Comparison of ENCODE assay signal across 8 cellular contexts in the genomic region with DNA sequence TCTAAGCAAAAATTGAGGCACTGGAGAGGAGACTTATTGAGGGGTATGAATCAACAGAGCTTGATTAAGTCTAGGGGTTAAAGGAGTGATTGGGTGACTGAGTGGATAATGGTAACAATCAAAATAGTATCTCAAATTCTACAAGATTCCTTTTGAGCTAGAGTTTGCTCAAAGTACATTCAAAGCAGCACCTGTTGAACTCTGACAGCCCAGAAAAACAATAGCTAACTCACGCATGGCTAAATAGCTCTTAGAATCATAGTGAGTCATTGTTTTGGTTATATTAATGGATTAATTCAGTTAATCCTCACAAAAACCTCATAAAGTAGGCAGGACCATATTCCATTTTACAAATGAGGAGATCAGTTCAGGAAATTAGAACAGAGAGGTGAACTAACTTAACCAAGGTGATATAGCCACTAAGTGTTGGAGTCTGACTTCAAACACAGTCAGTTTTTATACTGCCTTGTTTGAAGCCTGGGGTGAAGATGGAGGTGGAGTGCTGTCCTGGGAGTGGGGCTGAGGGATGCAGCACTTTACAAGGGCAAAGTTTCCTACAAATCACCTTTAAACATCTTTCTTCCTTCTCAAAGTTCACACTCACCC. TPM values are rescaled to one million over a fixed set of nuclear protein-coding genes. Genes with fewer than 3 reads are reported as not detected.
DNase-seq lines count a peak whose midpoint lies in the region; ATAC-seq and TF ChIP-seq lines count a peak whose summit lies in the region.

No MANE protein-coding gene starts in this region.

- H2BK5ac ChIP-seq in trophoblast cell (ENCODE audit: low read depth, low read length, poor library complexity) = no peak overlapping the region

- peak overlapping the region; percentile 18 for H3K4me2 ChIP-seq in trophoblast cell (ENCODE audit: low read length)

- H4K91ac ChIP-seq in trophoblast cell (ENCODE audit: low read depth, low read length) = no peak overlapping the region

- H3K4ac ChIP-seq in trophoblast cell (ENCODE audit: low read depth, low read length) = no peak overlapping the region

- peaks cover 4% of the 10 kb centered on the region for H3K79me1 ChIP-seq in trophoblast cell (ENCODE audit: low read length)

- WGBS in trophoblast cell (ENCODE audit: extremely low coverage, insufficient coverage, insufficient read length) = no CpG with 5 or more reads among the region's 1 CpG

- peak; percentile 45 to 56 for ATAC-seq in activated T-cell treated with anti-CD3 and anti-CD28 coated beads, Interleukin-2, amount 50 U/mL, for 4 hours
- ATAC-seq in HG03039 (IDR thresholded peaks at IDR 0.05; ENCODE audit: unreplicated experiment) = peak; percentile 42

- no peak overlapping the region for H2AFZ ChIP-seq in trophoblast cell (ENCODE audit: insufficient read depth, low read length, poor library complexity)

- peak overlapping the region; percentile 15 for H3K14ac ChIP-seq in trophoblast cell (ENCODE audit: low read length)

- H3K4me1 ChIP-seq in trophoblast cell (ENCODE audit: control insufficient read depth in 1 of 2, insufficient read depth in 2 of 2, low read length in 2 of 2) = peaks cover 4% of the 10 kb centered on the region in 2 experiments

- peak overlapping the region; percentile 74 for H4K8ac ChIP-seq in trophoblast cell (ENCODE audit: low read depth, low read length)

- CTCF ChIA-PET in activated CD4-positive, alpha-beta memory T cell treated with anti-CD3 and anti-CD28 coated beads for 36 hours (lab: Charles Lee) = interaction anchor here (0.6 to 1.0 kb wide), 3 partner anchors 22 to 107 kb away, joined by 3 read pairs; no protein-coding TSS in a partner anchor
- CTCF ChIA-PET in RWPE1 (lab: Yijun Ruan, JAX) = interaction anchor here (0.7 kb wide), 1 partner anchor 407 kb away, joined by 5 read pairs; no protein-coding TSS in a partner anchor

- H3K27me3 Mint-ChIP-seq in activated T-cell treated with anti-CD3 and anti-CD28 coated beads, Interleukin-2, amount 50 U/mL, for 4 hours (ENCODE audit: low read depth) = no peaks in the 10 kb centered on the region
- H3K27me3 Mint-ChIP-seq in activated CD4-positive, alpha-beta memory T cell treated with anti-CD3 and anti-CD28 coated beads for 36 hours = no peaks in the 10 kb centered on the region

- intact Hi-C loops in activated CD4-positive, alpha-beta memory T cell treated with anti-CD3 and anti-CD28 coated beads for 36 hours (cut with micrococcal nuclease) = loop anchor here (1.0 kb wide), 1 partner anchor 36 kb away; a partner anchor contains a TSS

- H3K4me3 Mint-ChIP-seq in activated T-cell treated with anti-CD3 and anti-CD28 coated beads, Interleukin-2, amount 50 U/mL, for 4 hours = peak overlapping the region; percentile 60
- H3K4me3 Mint-ChIP-seq in activated CD4-positive, alpha-beta memory T cell treated with anti-CD3 and anti-CD28 coated beads for 36 hours = peak overlapping the region; percentile 60

- peak overlapping the region; percentile 72 for H3K27ac ChIP-seq in trophoblast cell (ENCODE audit: low read depth, low read length)
- H3K27ac ChIP-seq in RWPE1 = no peak overlapping the region

- no peaks in the 10 kb centered on the region for H3K27me3 ChIP-seq in trophoblast cell (ENCODE audit: insufficient read depth, low read length)

- H3K23ac ChIP-seq in trophoblast cell (ENCODE audit: low read length) = peak overlapping the region; percentile 25

- H3K4me3 ChIP-seq in trophoblast cell (ENCODE audit: low read depth, low read length) = no peak overlapping the region

- peak overlapping the region; percentile 10 for H3K18ac ChIP-seq in trophoblast cell (ENCODE audit: low read length)

- no peaks in the 10 kb centered on the region for H3K36me3 ChIP-seq in trophoblast cell (ENCODE audit: control insufficient read depth in 1 of 2, insufficient read depth in 2 of 2, low read length in 2 of 2)

- peaks cover 24% of the 10 kb centered on the region for H3K4me1 Mint-ChIP-seq in activated T-cell treated with anti-CD3 and anti-CD28 coated beads, Interleukin-2, amount 50 U/mL, for 4 hours (ENCODE audit: low read depth)
- H3K4me1 Mint-ChIP-seq in activated CD4-positive, alpha-beta memory T cell treated with anti-CD3 and anti-CD28 coated beads for 36 hours (ENCODE audit: low read depth) = peaks cover 20% of the 10 kb centered on the region

- peaks cover 2% of the 10 kb centered on the region for H3K79me2 ChIP-seq in trophoblast cell (ENCODE audit: control insufficient read depth, insufficient read depth, low read length, poor library complexity)

- H3K9me3 Mint-ChIP-seq in activated T-cell treated with anti-CD3 and anti-CD28 coated beads, Interleukin-2, amount 50 U/mL, for 4 hours = no peaks in the 10 kb centered on the region
- H3K9me3 Mint-ChIP-seq in activated CD4-positive, alpha-beta memory T cell treated with anti-CD3 and anti-CD28 coated beads for 36 hours = no peaks in the 10 kb centered on the region

- H3K27ac Mint-ChIP-seq in activated CD4-positive, alpha-beta memory T cell treated with anti-CD3 and anti-CD28 coated beads for 36 hours = peak overlapping the region; percentile 77

- peak overlapping the region; percentile 9 for H2BK12ac ChIP-seq in trophoblast cell (ENCODE audit: low read length)

- no peak overlapping the region for H2BK120ac ChIP-seq in trophoblast cell (ENCODE audit: insufficient read depth, low read length, poor library complexity)

- no peak for DNase-seq in activated T-cell treated with anti-CD3 and anti-CD28 coated beads, Interleukin-2, amount 50 U/mL, for 4 hours
- no peak for DNase-seq in activated T-cell treated with anti-CD3 and anti-CD28 coated beads, Interleukin-2, amount 50 U/mL, for 48 hours
- no peak for DNase-seq in activated CD4-positive, alpha-beta memory T cell treated with anti-CD3 and anti-CD28 coated beads for 36 hours
- DNase-seq in trophoblast cell = no peak
- DNase-seq in NCI-H345 (lab: John Stamatoyannopoulos, UW) = no peak
- no peak for DNase-seq in cortex of kidney (lab: John Stamatoyannopoulos, UW)
- no peak for DNase-seq in RWPE1 (ENCODE audit: low spot score)

- TF ChIP-seq CTCF in RWPE1 (conservative IDR thresholded peaks at IDR 0.05; ENCODE audit: low read depth) = no peak

- H3K9me3 ChIP-seq in trophoblast cell (ENCODE audit: insufficient read depth, low read depth, low read length) = no peaks in the 10 kb centered on the region

- H4K12ac ChIP-seq in trophoblast cell (ENCODE audit: low read depth, low read length) = no peak overlapping the region

- no peak overlapping the region for H2AK5ac ChIP-seq in trophoblast cell (ENCODE audit: low read length)

- POLR2A ChIA-PET in activated CD4-positive, alpha-beta memory T cell treated with anti-CD3 and anti-CD28 coated beads for 36 hours (lab: Charles Lee) = interaction anchor here (1.2 to 3.2 kb wide), 2 partner anchors 36 to 136 kb away, joined by 3 to 18 read pairs; a partner anchor contains a TSS
- POLR2A ChIA-PET in RWPE1 (lab: Yijun Ruan, JAX; ENCODE audit: low non-redundant PET) = no interaction called here

- no peak overlapping the region for H3K9ac ChIP-seq in trophoblast cell (ENCODE audit: low read length)

- no peaks in the 10 kb centered on the region for H3K36me3 Mint-ChIP-seq in activated T-cell treated with anti-CD3 and anti-CD28 coated beads, Interleukin-2, amount 50 U/mL, for 4 hours (ENCODE audit: insufficient read depth)
- no peaks in the 10 kb centered on the region for H3K36me3 Mint-ChIP-seq in activated CD4-positive, alpha-beta memory T cell treated with anti-CD3 and anti-CD28 coated beads for 36 hours

RNA-seq across cellular contexts. Expression of a gene that starts 35.9 kb away (rescaled TPM):
- total RNA-seq in activated T-cell treated with anti-CD3 and anti-CD28 coated beads, Interleukin-2, amount 50 U/mL, for 4 hours = 10 to 100 TPM; 31.5 to 38.4 (median 35.9) TPM
- 10 to 100 TPM; 63.7 to 65.5 TPM for total RNA-seq in activated CD4-positive, alpha-beta memory T cell treated with anti-CD3 and anti-CD28 coated beads for 36 hours
- polyA plus RNA-seq in trophoblast cell (2013) = 5.4 and 5.7 TPM in 2 replicates

RNA-seq across cellular contexts. Expression of a gene that starts 58.4 kb away (rescaled TPM):
- 1 to 10 TPM; 2.5 to 4.1 (median 3.8) TPM for total RNA-seq in activated T-cell treated with anti-CD3 and anti-CD28 coated beads, Interleukin-2, amount 50 U/mL, for 4 hours
- 10 to 100 TPM; 12.4 to 12.5 TPM for total RNA-seq in activated CD4-positive, alpha-beta memory T cell treated with anti-CD3 and anti-CD28 coated beads for 36 hours
- polyA plus RNA-seq in trophoblast cell (2013) = 1.4 and 1.5 TPM in 2 replicates
